23 cellular contexts compared by ENCODE assay signal in genomic region chr1:212447478-212447877, GRCh38. TPM values are rescaled to one million over a fixed set of nuclear protein-coding genes. Genes with fewer than 3 reads are reported as not detected.
A peak's percentile ranks its signal among the peaks of the same experiment; 100 is the strongest.
DNase-seq lines count a peak whose midpoint lies in the region; ATAC-seq lines count a peak whose summit lies in the region.
"Had no signal": no experiment of that assay in that cellular context is flagged by ENCODE, and none has a peak within 500 bp of the region (broad histone marks: within the 10 kb centered on the region; RNA-seq: fewer than 3 reads in every experiment).

No MANE protein-coding gene starts in this region.

- H3K27me3 Mint-ChIP-seq in stimulated activated naive B cell treated with anti-CD40 and anti-IgM and Interleukin-4, amounts not matched to agents 10 μg/mL and 1 μg/mL and 100 μg/mL, for 72 hours = no peaks in the 10 kb centered on the region
- no peaks in the 10 kb centered on the region for H3K27me3 Mint-ChIP-seq in activated naive CD8-positive, alpha-beta T cell treated with anti-CD3 and anti-CD28 coated beads for 36 hours
- H3K27me3 Mint-ChIP-seq: CD4-positive, alpha-beta T cell; CD8-positive, alpha-beta memory T cell had no signal

- no peaks in the 10 kb centered on the region; the same call in 1 of the 2 replicates for H3K79me2 ChIP-seq in Karpas-422 (ENCODE audit: low read length)

- no peaks in the 10 kb centered on the region for H4K20me1 ChIP-seq in Karpas-422 (ENCODE audit: insufficient read depth, low read depth, low read length)

- H3K9me3 Mint-ChIP-seq in stimulated activated naive B cell treated with anti-CD40 and anti-IgM and Interleukin-4, amounts not matched to agents 10 μg/mL and 1 μg/mL and 100 μg/mL, for 72 hours = no peaks in the 10 kb centered on the region
- no peaks in the 10 kb centered on the region for H3K9me3 Mint-ChIP-seq in activated naive CD8-positive, alpha-beta T cell treated with anti-CD3 and anti-CD28 coated beads for 36 hours
- H3K9me3 Mint-ChIP-seq: CD14-positive monocyte; CD4-positive, alpha-beta T cell; CD8-positive, alpha-beta memory T cell had no signal

- H2AFZ ChIP-seq in Karpas-422 (ENCODE audit: low read length) = no peak overlapping the region
- H2AFZ ChIP-seq: GM23248 had no signal

- no peaks in the 10 kb centered on the region for H3K9me2 ChIP-seq in Karpas-422 (replicated peaks; ENCODE audit: insufficient read depth, low read length)

- H3K27ac Mint-ChIP-seq in stimulated activated naive B cell treated with anti-CD40 and anti-IgM and Interleukin-4, amounts not matched to agents 10 μg/mL and 1 μg/mL and 100 μg/mL, for 72 hours = peak overlapping the region; percentile 56
- no peak overlapping the region for H3K27ac Mint-ChIP-seq in activated naive CD8-positive, alpha-beta T cell treated with anti-CD3 and anti-CD28 coated beads for 36 hours
- H3K27ac Mint-ChIP-seq: CD14-positive monocyte; CD4-positive, alpha-beta T cell had no signal

- H3K9ac ChIP-seq in Karpas-422 (ENCODE audit: low read length) = no peak overlapping the region
- H3K9ac ChIP-seq: BLaER1 treated with 17β-estradiol and CSF1 and Interleukin-3, amounts not matched to agents 10 nM and 100 nM; GM23248 had no signal

- no peaks in the 10 kb centered on the region for H3K27me3 ChIP-seq in H7 (ENCODE audit: control insufficient read depth, insufficient read depth, low read length)
- H3K27me3 ChIP-seq in Karpas-422 (ENCODE audit: low read length) = no peaks in the 10 kb centered on the region
- H3K27me3 ChIP-seq: BE2C; BLaER1 treated with 17β-estradiol and CSF1 and Interleukin-3, amounts not matched to agents 10 nM and 100 nM had no signal

- no peak for ATAC-seq in stimulated activated naive B cell treated with anti-CD40 and anti-IgM and Interleukin-4, amounts not matched to agents 10 μg/mL and 1 μg/mL and 100 μg/mL, for 72 hours (replicated peaks)
- ATAC-seq: A549, GM12878 had no signal

- H3K4me3 ChIP-seq in H7 (ENCODE audit: insufficient read depth, low read depth, low read length) = no peak overlapping the region
- no peak overlapping the region for H3K4me3 ChIP-seq in Karpas-422 (ENCODE audit: low read length)
- H3K4me3 ChIP-seq: A549; BLaER1 treated with 17β-estradiol and CSF1 and Interleukin-3, amounts not matched to agents 10 nM and 100 nM; GM12878; GM23248; HAP-1 had no signal

- peaks cover 36% of the 10 kb centered on the region for H3K4me1 ChIP-seq in Karpas-422 (ENCODE audit: low read length)
- H3K4me1 ChIP-seq: A549, HAP-1 had no signal

- DNase-seq in H7 = peak; percentile 13
- DNase-seq in Karpas-422 = no peak
- peak; percentile 69 for DNase-seq in mesenteric fat pad (ENCODE audit: low spot score)
- DNase-seq in stimulated activated naive B cell treated with anti-CD40 and anti-IgM and Interleukin-4, amounts not matched to agents 10 μg/mL and 1 μg/mL and 100 μg/mL, for 72 hours = no peak
- no peak for DNase-seq in stimulated activated naive CD4-positive, alpha-beta T cell (lab: John Stamatoyannopoulos, UW)
- no peak for DNase-seq in dedifferentiated amniotic fluid mesenchymal stem cell (ENCODE audit: extremely low spot score)
- no peak for DNase-seq in activated naive CD8-positive, alpha-beta T cell treated with anti-CD3 and anti-CD28 coated beads for 36 hours
- DNase-seq: 8988T; ACHN; AML-193; BE2C; CD4-positive, alpha-beta T cell; CD8-positive, alpha-beta memory T cell; DMS 273 treated with DMSO at 0.1 percent for 48 hours; DMS79; EL; GDM1; GM23248 had no signal

- no peaks in the 10 kb centered on the region for H3K9me3 ChIP-seq in Karpas-422 (ENCODE audit: low read length)
- H3K9me3 ChIP-seq: A549; BE2C; BLaER1 treated with 17β-estradiol and CSF1 and Interleukin-3, amounts not matched to agents 10 nM and 100 nM; HAP-1 had no signal

- no peak overlapping the region for H3K4me2 ChIP-seq in Karpas-422 (ENCODE audit: low read depth, low read length, poor library complexity, severe bottlenecking)
- H3K4me2 ChIP-seq: A549; BLaER1 treated with 17β-estradiol and CSF1 and Interleukin-3, amounts not matched to agents 10 nM and 100 nM had no signal

- 0 out of 2 replicates have a peak overlapping the region, but pooled peaks have one; percentile 31 for H3K27ac ChIP-seq in Karpas-422 (ENCODE audit: low read length)
- H3K27ac ChIP-seq: A549; BLaER1 treated with 17β-estradiol and CSF1 and Interleukin-3, amounts not matched to agents 10 nM and 100 nM; GM23248 had no signal

- H3K36me3 Mint-ChIP-seq in stimulated activated naive B cell treated with anti-CD40 and anti-IgM and Interleukin-4, amounts not matched to agents 10 μg/mL and 1 μg/mL and 100 μg/mL, for 72 hours = peaks cover 12 to 25% of the 10 kb centered on the region in 2 donors
- peaks cover 8% of the 10 kb centered on the region for H3K36me3 Mint-ChIP-seq in activated naive CD8-positive, alpha-beta T cell treated with anti-CD3 and anti-CD28 coated beads for 36 hours

- H3K4me3 Mint-ChIP-seq in stimulated activated naive B cell treated with anti-CD40 and anti-IgM and Interleukin-4, amounts not matched to agents 10 μg/mL and 1 μg/mL and 100 μg/mL, for 72 hours = no peak overlapping the region
- no peak overlapping the region for H3K4me3 Mint-ChIP-seq in activated naive CD8-positive, alpha-beta T cell treated with anti-CD3 and anti-CD28 coated beads for 36 hours
- H3K4me3 Mint-ChIP-seq: CD14-positive monocyte; CD4-positive, alpha-beta T cell; CD8-positive, alpha-beta memory T cell had no signal

- no peaks in the 10 kb centered on the region for H3K36me3 ChIP-seq in H7 (replicated peaks; ENCODE audit: control insufficient read depth, insufficient read depth, low read length)
- peaks cover 4% of the 10 kb centered on the region; the same call in 1 of the 2 replicates for H3K36me3 ChIP-seq in Karpas-422 (ENCODE audit: insufficient read depth, low read length)

- H3K4me1 Mint-ChIP-seq in stimulated activated naive B cell treated with anti-CD40 and anti-IgM and Interleukin-4, amounts not matched to agents 10 μg/mL and 1 μg/mL and 100 μg/mL, for 72 hours = peaks cover 0 to 3% of the 10 kb centered on the region in 2 donors
- H3K4me1 Mint-ChIP-seq in activated naive CD8-positive, alpha-beta T cell treated with anti-CD3 and anti-CD28 coated beads for 36 hours = no peaks in the 10 kb centered on the region
- H3K4me1 Mint-ChIP-seq: CD8-positive, alpha-beta memory T cell had no signal

RNA-seq across cellular contexts. Expression of gene NENF, which starts 14.8 kb away (rescaled TPM):
- 21.9 and 39.8 TPM in 2 replicates for total RNA-seq in H7 (2014; rRNA removed; shearing (Covaris generic))
- total RNA-seq in Karpas-422 (2014; rRNA removed; shearing (Covaris generic); ENCODE audit: low replicate concordance) = 41.4 and 63.9 TPM in 2 replicates
- 55.7 TPM for total RNA-seq in mesenteric fat pad
- 10 to 100 TPM; 36.4 to 38.7 TPM for total RNA-seq in activated naive CD8-positive, alpha-beta T cell treated with anti-CD3 and anti-CD28 coated beads for 36 hours

RNA-seq across cellular contexts. Expression of gene PACC1, which starts 32.8 kb away (rescaled TPM):
- total RNA-seq in H7 (2014; rRNA removed; shearing (Covaris generic)) = 41.3 and 49.7 TPM in 2 replicates
- total RNA-seq in Karpas-422 (2014; rRNA removed; shearing (Covaris generic); ENCODE audit: low replicate concordance) = 8.5 and 17.9 TPM in 2 replicates
- total RNA-seq in mesenteric fat pad = 7.4 TPM
- 10 to 100 TPM; 12.7 to 13.9 TPM for total RNA-seq in activated naive CD8-positive, alpha-beta T cell treated with anti-CD3 and anti-CD28 coated beads for 36 hours

Comparison
In these comparisons a context has a peak if more than half of its experiments do, and no peak if none do; other contexts are left out.
1. DNase-seq: peak in H7 (single experiment) and mesenteric fat pad (single experiment); none in Karpas-422 (single experiment), stimulated activated naive B cell treated with anti-CD40 and anti-IgM and Interleukin-4, amounts not matched to agents 10 μg/mL and 1 μg/mL and 100 μg/mL, for 72 hours (single experiment), stimulated activated naive CD4-positive, alpha-beta T cell (0 of 6), dedifferentiated amniotic fluid mesenchymal stem cell (single experiment) and activated naive CD8-positive, alpha-beta T cell treated with anti-CD3 and anti-CD28 coated beads for 36 hours (single experiment).